Comparison of ENCODE assay signal across 13 cellular contexts in genomic region chr5:173472784-173473278, GRCh38.
DNase-seq lines count a peak whose midpoint lies in the region; ATAC-seq and TF ChIP-seq lines count a peak whose summit lies in the region.
"Had no signal": no experiment of that assay in that cellular context is flagged by ENCODE, and none has a peak within 500 bp of the region (broad histone marks: within the 10 kb centered on the region; RNA-seq: fewer than 3 reads in every experiment).

No MANE protein-coding gene starts in this region.

- H3K4me1 ChIP-seq in left ventricle myocardium inferior = peaks cover 36% of the 10 kb centered on the region
- no peaks in the 10 kb centered on the region for H3K4me1 ChIP-seq in CD4-positive, alpha-beta memory T cell (ENCODE audit: insufficient read depth, low read length)

- no peaks in the 10 kb centered on the region for H3K27me3 ChIP-seq in left ventricle myocardium inferior (ENCODE audit: low read depth)
- no peaks in the 10 kb centered on the region for H3K27me3 ChIP-seq in CD4-positive, alpha-beta memory T cell (ENCODE audit: insufficient read depth, low read length)
- H3K27me3 ChIP-seq: BLaER1 had no signal

- peaks cover 0 to under 1% of the 10 kb centered on the region in 2 donors for H3K27me3 Mint-ChIP-seq in CD4-positive, alpha-beta memory T cell

- DNase-seq in Daoy (ENCODE audit: low read depth) = peak; percentile 28
- peak; percentile 70 for DNase-seq in astrocyte of the hippocampus (ENCODE audit: low read depth, low spot score)
- DNase-seq in left ventricle myocardium inferior = peak; percentile 41
- no peak for DNase-seq in sciatic nerve (ENCODE audit: low spot score)
- DNase-seq in NCI-H2029 (lab: John Stamatoyannopoulos, UW) = no peak
- no peak for DNase-seq in CD4-positive, alpha-beta memory T cell
- DNase-seq in effector CD4-positive, alpha-beta T cell = no peak
- DNase-seq: NCI-H1092 had no signal

- no peaks in the 10 kb centered on the region for H3K9me3 ChIP-seq in left ventricle myocardium inferior (replicated peaks)
- no peaks in the 10 kb centered on the region for H3K9me3 ChIP-seq in CD4-positive, alpha-beta memory T cell (ENCODE audit: control insufficient read depth in 1 of 2, low read length in 2 of 2)
- H3K9me3 ChIP-seq: BLaER1 had no signal

- no peaks in the 10 kb centered on the region for H3K36me3 Mint-ChIP-seq in CD4-positive, alpha-beta memory T cell
- H3K36me3 Mint-ChIP-seq: mesothelial cell of epicardium, WTC11 had no signal

- peaks cover 0 to 1% (median 0%) of the 10 kb centered on the region in 8 donors for H3K9me3 Mint-ChIP-seq in CD4-positive, alpha-beta memory T cell
- H3K9me3 Mint-ChIP-seq: activated T-helper 2 cell treated with anti-CD3 and anti-CD28 coated beads, Interferon-gamma antibody, Interleukin-2, Interleukin-4, amounts not matched to agents 10 μg/mL and 5 μg/mL and 100 μg/mL, durations not matched to agents 14 hours and 24 hours and 36 hours; WTC11 had no signal

- intact Hi-C loops in left ventricle myocardium inferior (cut with micrococcal nuclease) = no loop called here
- intact Hi-C loops in sciatic nerve (cut with DNase I) = no loop called here
- intact Hi-C loops in CD4-positive, alpha-beta memory T cell (cut with micrococcal nuclease) = no loop called here

- peak overlapping the region; percentile 87 for H3K27ac ChIP-seq in left ventricle myocardium inferior (replicated peaks)
- no peak overlapping the region for H3K27ac ChIP-seq in CD4-positive, alpha-beta memory T cell (ENCODE audit: low read depth, low read length)
- H3K27ac ChIP-seq: BLaER1 had no signal

- no peaks in the 10 kb centered on the region for H3K4me1 Mint-ChIP-seq in CD4-positive, alpha-beta memory T cell
- H3K4me1 Mint-ChIP-seq: mesothelial cell of epicardium had no signal

- POLR2A ChIA-PET in CD4-positive, alpha-beta memory T cell (lab: Charles Lee; ENCODE audit: partially characterized antibody) = no interaction called here

- no peak overlapping the region for H3K27ac Mint-ChIP-seq in CD4-positive, alpha-beta memory T cell
- H3K27ac Mint-ChIP-seq: activated T-helper 2 cell treated with anti-CD3 and anti-CD28 coated beads, Interferon-gamma antibody, Interleukin-2, Interleukin-4, amounts not matched to agents 10 μg/mL and 5 μg/mL and 100 μg/mL, durations not matched to agents 14 hours and 24 hours and 36 hours; mesothelial cell of epicardium; WTC11 had no signal

- H3K4me3 Mint-ChIP-seq in CD4-positive, alpha-beta memory T cell = no peak overlapping the region
- H3K4me3 Mint-ChIP-seq: mesothelial cell of epicardium, WTC11 had no signal

- H3K4me3 ChIP-seq in left ventricle myocardium inferior = no peak overlapping the region
- H3K4me3 ChIP-seq in CD4-positive, alpha-beta memory T cell (ENCODE audit: low read length in 2 of 2) = no peak overlapping the region
- H3K4me3 ChIP-seq: BLaER1 had no signal

- no peaks in the 10 kb centered on the region for H3K36me3 ChIP-seq in left ventricle myocardium inferior
- H3K36me3 ChIP-seq in CD4-positive, alpha-beta memory T cell (ENCODE audit: insufficient read depth, low read length) = no peaks in the 10 kb centered on the region
- H3K36me3 ChIP-seq: BLaER1 had no signal

- CTCF ChIA-PET in CD4-positive, alpha-beta memory T cell (lab: Charles Lee; ENCODE audit: partially characterized antibody) = no interaction called here

- TF ChIP-seq CTCF in left ventricle myocardium inferior (IDR thresholded peaks at IDR 0.05; ENCODE audit: borderline replicate concordance) = no peak

- ATAC-seq in sciatic nerve (peak; percentile 46), HG03354 (IDR thresholded peaks at IDR 0.05; ENCODE audit: poor library complexity, severe bottlenecking, unreplicated experiment) (no peak)
- ATAC-seq: WTC11 had no signal

Comparison
In these comparisons a context has a peak if more than half of its experiments do, and no peak if none do; other contexts are left out.
1. DNase-seq: peak in Daoy (single experiment), astrocyte of the hippocampus (single experiment) and left ventricle myocardium inferior (single experiment); none in sciatic nerve (single experiment), NCI-H2029 (single experiment), CD4-positive, alpha-beta memory T cell (0 of 5) and effector CD4-positive, alpha-beta T cell (single experiment).